21 cellular contexts compared by ENCODE assay signal in genomic region chr5:29649321-29649720, GRCh38.
DNase-seq lines count a peak whose midpoint lies in the region; ATAC-seq, FAIRE-seq and TF ChIP-seq lines count a peak whose summit lies in the region.
"Had no signal": no experiment of that assay in that cellular context is flagged by ENCODE, and none has a peak within 500 bp of the region (broad histone marks: within the 10 kb centered on the region; RNA-seq: fewer than 3 reads in every experiment).

No MANE protein-coding gene starts in this region.

- CTCF ChIA-PET in HepG2 (lab: Yijun Ruan, JAX; ENCODE audit: low intra/inter-chr PET ratio, low total read pairs) = no interaction called here

- no peak for TF ChIP-seq RAD21 in HepG2 (CRISPR knock-in tag; IDR thresholded peaks at IDR 0.05)

- no peak overlapping the region for H3K9ac ChIP-seq in HepG2 (ENCODE audit: insufficient read depth, low read depth, low read length)
- no peak overlapping the region for H3K9ac ChIP-seq in kidney (ENCODE audit: low read length in 2 of 2)
- H3K9ac ChIP-seq: BLaER1 treated with 17β-estradiol and CSF1 and Interleukin-3, amounts not matched to agents 10 nM and 100 nM had no signal

- BruUV-seq in HepG2 (replicated peaks; lab: Mats Ljungman, UMichigan) = no TSS peak

- no peaks in the 10 kb centered on the region for H4K20me1 ChIP-seq in HepG2 (ENCODE audit: insufficient read depth, low read length)
- H4K20me1 ChIP-seq: BLaER1 treated with 17β-estradiol and CSF1 and Interleukin-3, amounts not matched to agents 10 nM and 100 nM had no signal

- no peak for TF ChIP-seq EP300 in HepG2 (IDR thresholded peaks at IDR 0.05; ENCODE audit: low read depth in 2 of 2, low read length in 2 of 2)
- TF ChIP-seq EP300 in HepG2 (CRISPR knock-in tag; IDR thresholded peaks at IDR 0.05; ENCODE audit: borderline replicate concordance) = no peak

- in situ Hi-C loops in HepG2 (cut with HindIII; ENCODE audit: extremely low pct_ligation_motif_present, low pct_unique_long_range_greater_than_20kb) = no loop called here

- H3K4me2 ChIP-seq in HepG2 (ENCODE audit: low read depth, low read length) = no peak overlapping the region
- H3K4me2 ChIP-seq: A549; BLaER1 treated with 17β-estradiol and CSF1 and Interleukin-3, amounts not matched to agents 10 nM and 100 nM had no signal

- H3K4me3 ChIP-seq in HepG2 (replicated peaks in 1 of 3; ENCODE audit: insufficient read depth in 1 of 3, low read depth in 2 of 3, low read length in 3 of 3) (no peak overlapping the region), right lobe of liver (no peak overlapping the region), kidney (ENCODE audit: low read length in 2 of 2) (no peak overlapping the region), small intestine (ENCODE audit: low read depth in 1 of 2, low read length in 2 of 2) (no peak overlapping the region)
- H3K4me3 ChIP-seq: A549; BLaER1 treated with 17β-estradiol and CSF1 and Interleukin-3, amounts not matched to agents 10 nM and 100 nM had no signal

- WGBS in HepG2 (ENCODE audit: low lambda C conversion rate) = 12% methylated on average over 2 of the region's 2 CpGs
- 24% methylated on average over 2 of the region's 2 CpGs for WGBS in right lobe of liver (ENCODE audit: insufficient coverage, low coverage, low lambda C conversion rate, missing lambda C conversion rate)
- 63 to 74% (median 70%) methylated on average over 2 of the region's 2 CpGs for WGBS in small intestine, 3 donors

- no peak overlapping the region for H2AFZ ChIP-seq in HepG2 (ENCODE audit: low read length)

- peaks cover 13% of the 10 kb centered on the region; the same call in 1 of the 2 replicates for H3K9me3 ChIP-seq in HepG2 (ENCODE audit: low read length)
- H3K9me3 ChIP-seq in right lobe of liver = no peaks in the 10 kb centered on the region
- H3K9me3 ChIP-seq in kidney (ENCODE audit: control insufficient read depth in 1 of 2, low read length in 2 of 2) = no peaks in the 10 kb centered on the region
- H3K9me3 ChIP-seq in small intestine (ENCODE audit: control insufficient read depth, low read depth) = no peaks in the 10 kb centered on the region
- H3K9me3 ChIP-seq: A549; BLaER1 treated with 17β-estradiol and CSF1 and Interleukin-3, amounts not matched to agents 10 nM and 100 nM; Caco-2 had no signal

- intact Hi-C loops in HepG2 (cut with micrococcal nuclease; ENCODE audit: unreplicated experiment) = no loop called here
- intact Hi-C loops in right lobe of liver (cut with DNase I) = no loop called here
- intact Hi-C loops in kidney (cut with DNase I) = no loop called here

- H3K4me1 ChIP-seq in HepG2 (ENCODE audit: insufficient read depth, low read length) (no peaks in the 10 kb centered on the region), right lobe of liver (no peaks in the 10 kb centered on the region), kidney (ENCODE audit: control insufficient read depth in 1 of 2, insufficient read depth in 1 of 2, low read depth in 1 of 2, low read length in 2 of 2) (no peaks in the 10 kb centered on the region), small intestine (ENCODE audit: control insufficient read depth in 2 of 2, insufficient read depth in 1 of 2, low read depth in 1 of 2, low read length in 1 of 2) (no peaks in the 10 kb centered on the region)
- H3K4me1 ChIP-seq: A549; BLaER1 treated with 17β-estradiol and CSF1 and Interleukin-3, amounts not matched to agents 10 nM and 100 nM; Caco-2 had no signal

- DNase-seq in HepG2 (ENCODE audit: low spot score) (no peak), right lobe of liver (no peak), kidney (no peak), small intestine (no peak), glomerular visceral epithelial cell (ENCODE audit: extremely low spot score) (no peak)
- DNase-seq: AML-193; Caco-2; Calu3; CD4-positive, alpha-beta T cell; CD8-positive, alpha-beta T cell; DMS79 treated with DMSO at 0.1 percent for 48 hours; GF-D8 had no signal

- no peaks in the 10 kb centered on the region for H3K79me2 ChIP-seq in HepG2 (ENCODE audit: insufficient read depth, low read length)

- TF ChIP-seq CTCF in HepG2 (CRISPR knock-in tag; IDR thresholded peaks at IDR 0.05) = no peak
- TF ChIP-seq CTCF in right lobe of liver (IDR thresholded peaks at IDR 0.05) = no peak
- TF ChIP-seq CTCF in kidney (IDR thresholded peaks at IDR 0.05; ENCODE audit: borderline replicate concordance, extremely low read depth, insufficient read depth) = no peak

- no peaks in the 10 kb centered on the region for H3K27me3 ChIP-seq in HepG2 (ENCODE audit: control insufficient read depth in 1 of 2, insufficient read depth in 2 of 2, low read length in 2 of 2)
- no peaks in the 10 kb centered on the region for H3K27me3 ChIP-seq in right lobe of liver
- no peaks in the 10 kb centered on the region for H3K27me3 ChIP-seq in small intestine (ENCODE audit: control insufficient read depth in 2 of 2, insufficient read depth in 2 of 2, low read length in 2 of 2)
- H3K27me3 ChIP-seq: BLaER1 treated with 17β-estradiol and CSF1 and Interleukin-3, amounts not matched to agents 10 nM and 100 nM had no signal

- H3K36me3 ChIP-seq in HepG2 (replicated peaks in 1 of 2; ENCODE audit: control insufficient read depth in 1 of 2, insufficient read depth in 2 of 2, low read length in 2 of 2) (no peaks in the 10 kb centered on the region), right lobe of liver (no peaks in the 10 kb centered on the region), kidney (ENCODE audit: control insufficient read depth in 1 of 2, insufficient read depth in 2 of 2, low read length in 2 of 2) (no peaks in the 10 kb centered on the region), small intestine (ENCODE audit: control insufficient read depth in 2 of 2, insufficient read depth in 2 of 2, low read length in 2 of 2) (no peaks in the 10 kb centered on the region)
- H3K36me3 ChIP-seq: BLaER1 treated with 17β-estradiol and CSF1 and Interleukin-3, amounts not matched to agents 10 nM and 100 nM had no signal

- no peak overlapping the region for H3K27ac ChIP-seq in HepG2 (ENCODE audit: extremely low read length, insufficient read depth, low read length)
- H3K27ac ChIP-seq in right lobe of liver = no peak overlapping the region
- H3K27ac ChIP-seq in kidney (ENCODE audit: low read depth in 2 of 2, low read length in 2 of 2) = no peak overlapping the region
- H3K27ac ChIP-seq in small intestine (ENCODE audit: low read depth in 1 of 2, low read length in 1 of 2) = no peak overlapping the region
- H3K27ac ChIP-seq: 22Rv1; A549; BLaER1 treated with 17β-estradiol and CSF1 and Interleukin-3, amounts not matched to agents 10 nM and 100 nM; C4-2B had no signal

- POLR2A ChIA-PET in HepG2 (lab: Yijun Ruan, JAX) = no interaction called here

- TF ChIP-seq POLR2A in HepG2 (IDR thresholded peaks at IDR 0.05; ENCODE audit: insufficient read depth in 1 of 2, low read depth in 2 of 2, low read length in 2 of 2) (no peak), right lobe of liver (IDR thresholded peaks at IDR 0.05) (no peak)

- FAIRE-seq in HepG2 (lab: Jason Lieb, UNC) (no peak), kidney (lab: Jason Lieb, UNC) (peak; percentile 35), small intestine (lab: Jason Lieb, UNC) (peak; percentile 49)
- FAIRE-seq: A549, D721Med, G401.6, GM12891, GM19239 had no signal

- ATAC-seq in HepG2 = no peak
- no peak for ATAC-seq in right lobe of liver
- no peak for ATAC-seq in HG03045 (IDR thresholded peaks at IDR 0.05; ENCODE audit: unreplicated experiment)
- ATAC-seq: A549; CD8-positive, alpha-beta T cell had no signal

TF ChIP-seq in HepG2, 621 proteins besides CTCF, POLR2A, EP300 and RAD21:
- TF ChIP-seq SNAPC2 (CRISPR knock-in tag; IDR thresholded peaks at IDR 0.05) = no peak
- TF ChIP-seq ATF7 (IDR thresholded peaks at IDR 0.05) = peak; percentile 26; the same call in 1 of the 2 replicates
- TF ChIP-seq ATF7 (CRISPR knock-in tag; IDR thresholded peaks at IDR 0.05) = no peak
